In the genomic region with DNA sequence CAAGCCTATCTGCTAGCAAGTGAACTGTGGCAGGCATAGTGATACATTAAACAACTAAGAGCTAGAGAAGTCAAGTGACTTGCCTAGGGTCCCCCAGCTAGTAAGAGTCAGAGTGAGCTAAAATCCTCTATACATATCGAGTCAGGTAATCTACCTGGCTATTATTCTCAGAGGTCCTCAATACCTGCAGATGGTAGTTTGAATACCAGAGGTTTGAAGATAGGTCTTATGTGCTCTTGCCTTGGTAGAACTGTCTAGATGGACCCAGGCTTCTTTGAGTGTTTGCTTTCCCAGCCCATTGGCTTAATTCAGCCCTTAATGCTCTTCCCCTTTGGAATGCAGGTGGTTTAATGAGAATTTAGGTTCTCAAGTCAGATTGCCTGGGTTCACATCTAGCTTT, we compare ENCODE assay signal across 12 cellular contexts. TPM values are rescaled to one million over a fixed set of nuclear protein-coding genes. Genes with fewer than 3 reads are reported as not detected.
DNase-seq lines count a peak whose midpoint lies in the region; ATAC-seq and TF ChIP-seq lines count a peak whose summit lies in the region.
"Had no signal": no experiment of that assay in that cellular context is flagged by ENCODE, and none has a peak within 500 bp of the region (broad histone marks: within the 10 kb centered on the region; RNA-seq: fewer than 3 reads in every experiment).

No MANE protein-coding gene starts in this region.

- H3K27me3 ChIP-seq in Caco-2 (replicated peaks; ENCODE audit: control insufficient read depth, insufficient read depth, low read length) (no peaks in the 10 kb centered on the region), Loucy (ENCODE audit: insufficient read depth, low read length, poor library complexity, severe bottlenecking) (no peaks in the 10 kb centered on the region), mammary epithelial cell (ENCODE audit: insufficient read depth, low read length) (no peaks in the 10 kb centered on the region)

- H3K4me1 Mint-ChIP-seq in Caco-2 (ENCODE audit: low read depth, unreplicated experiment) (peaks cover 7% of the 10 kb centered on the region), nephron (peaks cover 18% of the 10 kb centered on the region)

- TF ChIP-seq CTCF in Caco-2 (IDR thresholded peaks at IDR 0.05; ENCODE audit: insufficient read depth in 1 of 2, low read depth in 1 of 2, low read length in 1 of 2, severe bottlenecking in 1 of 2, unreplicated experiment in 1 of 2) (no peak), Loucy (conservative IDR thresholded peaks at IDR 0.05; ENCODE audit: low read length) (no peak), mammary epithelial cell (conservative IDR thresholded peaks at IDR 0.05 in 1 of 2, IDR thresholded peaks at IDR 0.05 in 1 of 2; ENCODE audit: extremely low read depth in 1 of 2, insufficient read depth in 1 of 2, low read depth in 1 of 2, low read length in 2 of 2) (no peak), nephron (IDR thresholded peaks at IDR 0.05; ENCODE audit: unreplicated experiment in 3 of 3) (no peak)

- H3K27ac Mint-ChIP-seq in Caco-2 (ENCODE audit: unreplicated experiment): peak overlapping the region; percentile 89
- peak overlapping the region in 2 of 3 experiments; percentile 84 to 94 for H3K27ac Mint-ChIP-seq in nephron

- H3F3A ChIP-seq in Loucy (ENCODE audit: low read depth): no peaks in the 10 kb centered on the region

- CTCF ChIA-PET in Caco-2 (lab: Charles Lee) (interaction anchor here (0.6 to 2.9 kb wide), 3 partner anchors 76 to 157 kb away, joined by 3 to 15 read pairs (median 6); a partner anchor contains a TSS), mammary epithelial cell (lab: Charles Lee; ENCODE audit: low non-redundant PET) (no interaction called here)

- no peak overlapping the region for H3K27ac ChIP-seq in mammary epithelial cell (ENCODE audit: insufficient read depth, low read depth, low read length)

- no peak overlapping the region for H2AFZ ChIP-seq in Loucy (ENCODE audit: low read length)
- no peak overlapping the region for H2AFZ ChIP-seq in mammary epithelial cell (ENCODE audit: low read depth, low read length)

- no peak for ATAC-seq in GM21529 (IDR thresholded peaks at IDR 0.05; ENCODE audit: unreplicated experiment)
- no peak for ATAC-seq in HG03469 (IDR thresholded peaks at IDR 0.05; ENCODE audit: unreplicated experiment)

- H3K9me2 ChIP-seq in Loucy (replicated peaks; ENCODE audit: low read depth, low read length): no peaks in the 10 kb centered on the region

- H3K9ac ChIP-seq in Loucy (ENCODE audit: low read depth, low read length, poor library complexity, severe bottlenecking) (peak overlapping the region; percentile 71), mammary epithelial cell (ENCODE audit: insufficient read depth, low read length) (no peak overlapping the region)

- intact Hi-C loops in Caco-2 (cut with micrococcal nuclease; ENCODE audit: unreplicated experiment): loop anchor here (1.0 kb wide), 1 partner anchor 88 kb away; a partner anchor contains a TSS
- intact Hi-C loops in mammary epithelial cell (cut with micrococcal nuclease): no loop called here

- DNase-seq in Caco-2 (no peak), mammary epithelial cell (no peak), T-helper 9 cell (no peak), NCI-H526 treated with DMSO at 0.1 percent for 48 hours (lab: John Stamatoyannopoulos, UW) (no peak)
- DNase-seq: NCI-H2171 treated with DMSO at 0.1 percent for 48 hours had no signal

- in situ Hi-C loops in mammary epithelial cell (cut with MboI; ENCODE audit: low sequenced_read_pairs in 2 of 2): no loop called here

- no peaks in the 10 kb centered on the region for H4K20me1 ChIP-seq in Loucy (ENCODE audit: insufficient read depth, low read length, poor library complexity, severe bottlenecking)
- H4K20me1 ChIP-seq in mammary epithelial cell (ENCODE audit: insufficient read depth, low read length): no peaks in the 10 kb centered on the region

- dilution Hi-C loops in mammary epithelial cell (cut with HindIII; ENCODE audit: low sequenced_read_pairs): no loop called here

- H3K9me3 ChIP-seq in Caco-2: no peaks in the 10 kb centered on the region
- no peaks in the 10 kb centered on the region for H3K9me3 ChIP-seq in Loucy (ENCODE audit: insufficient read depth, low read depth, low read length)
- H3K9me3 ChIP-seq in mammary epithelial cell (replicated peaks; ENCODE audit: insufficient read depth, low read length): no peaks in the 10 kb centered on the region

- H3K4me1 ChIP-seq in Caco-2: 0 out of 2 replicates have a peak, but pooled peaks cover 5% of the 10 kb centered on the region
- peaks cover 18% of the 10 kb centered on the region for H3K4me1 ChIP-seq in Loucy (ENCODE audit: insufficient read depth, low read length, poor library complexity, severe bottlenecking)
- peaks cover 5% of the 10 kb centered on the region for H3K4me1 ChIP-seq in mammary epithelial cell (ENCODE audit: insufficient read depth, low read length)

- peak overlapping the region; percentile 85 for H3K4me3 ChIP-seq in Caco-2 (ENCODE audit: low read depth, low read length)
- H3K4me3 ChIP-seq in Loucy (ENCODE audit: low read length, poor library complexity, severe bottlenecking): peak overlapping the region; percentile 91
- no peak overlapping the region for H3K4me3 ChIP-seq in mammary epithelial cell (replicated peaks in 1 of 3; ENCODE audit: insufficient read depth in 1 of 3, low read depth in 2 of 3, low read length in 3 of 3)

- H3K79me2 ChIP-seq in Loucy (ENCODE audit: insufficient read depth, low read length) (peaks cover 9% of the 10 kb centered on the region; the same call in 1 of the 2 replicates), mammary epithelial cell (ENCODE audit: insufficient read depth, low read length) (peaks cover 10% of the 10 kb centered on the region)

- WGBS in mammary epithelial cell (ENCODE audit: low coverage, missing lambda C conversion rate): 100% methylated on average over 1 of the region's 1 CpG

- H3K36me3 Mint-ChIP-seq in Caco-2 (ENCODE audit: insufficient read depth, unreplicated experiment) (peaks cover 14% of the 10 kb centered on the region), nephron (ENCODE audit: low read depth) (peaks cover 15% of the 10 kb centered on the region)

- H3K9me3 Mint-ChIP-seq in Caco-2 (ENCODE audit: unreplicated experiment) (no peaks in the 10 kb centered on the region), nephron (no peaks in the 10 kb centered on the region)

- H3K4me2 ChIP-seq in Loucy (ENCODE audit: low read depth, low read length, poor library complexity, severe bottlenecking): peak overlapping the region; percentile 86
- H3K4me2 ChIP-seq in mammary epithelial cell (ENCODE audit: insufficient read depth, low read depth, low read length): peak overlapping the region; percentile 86

- POLR2A ChIA-PET in Caco-2 (lab: Charles Lee): interaction anchor here (2.6 kb wide), 1 partner anchor 88 kb away, joined by 25 read pairs; a partner anchor contains a TSS

- H3K4me3 Mint-ChIP-seq in Caco-2 (ENCODE audit: unreplicated experiment) (peak overlapping the region; percentile 82), nephron (peak overlapping the region; percentile 91 to 94 (median 91))

- H3K36me3 ChIP-seq in Caco-2 (ENCODE audit: control insufficient read depth, insufficient read depth, low read length) (peaks cover 4% of the 10 kb centered on the region), Loucy (ENCODE audit: insufficient read depth, low read length) (no peaks in the 10 kb centered on the region), mammary epithelial cell (ENCODE audit: insufficient read depth, low read length) (peaks cover 5% of the 10 kb centered on the region)

- BruUV-seq in Caco-2 (replicated peaks; lab: Mats Ljungman, UMichigan): no TSS peak
- BruUV-seq in mammary epithelial cell (replicated peaks; lab: Mats Ljungman, UMichigan): no TSS peak

- no peaks in the 10 kb centered on the region for H3K27me3 Mint-ChIP-seq in Caco-2 (ENCODE audit: insufficient read depth, unreplicated experiment)
- H3K27me3 Mint-ChIP-seq in nephron (ENCODE audit: low read depth): no peaks in the 10 kb centered on the region

RNA-seq across cellular contexts. Expression of a gene that starts 1.1 kb away (rescaled TPM):
- 711 and 728 TPM in 2 replicates for total RNA-seq in Caco-2 (2022)
- total RNA-seq in mammary epithelial cell: 100 to 1,000 TPM; 172 to 320 TPM
- 281 TPM for polyA plus RNA-seq in mammary epithelial cell
- 267 TPM for polyA minus RNA-seq in mammary epithelial cell

RNA-seq across cellular contexts. Expression of a gene that starts 13.5 kb away (rescaled TPM):
- not detected in 2 replicates for total RNA-seq in Caco-2 (2022)
- not detected for total RNA-seq in mammary epithelial cell
- polyA plus RNA-seq in mammary epithelial cell: not detected
- polyA minus RNA-seq in mammary epithelial cell: not detected
- total RNA-seq: HT-29, left colon, subcutaneous adipose tissue had no signal

Comparison
In these comparisons a context has a peak if more than half of its experiments do, and no peak if none do; other contexts are left out.
1. H3K4me3 ChIP-seq: peak in Caco-2 (single experiment) and Loucy (single experiment); none in mammary epithelial cell (0 of 3).